22 cellular contexts compared by ENCODE assay signal in the genomic region with DNA sequence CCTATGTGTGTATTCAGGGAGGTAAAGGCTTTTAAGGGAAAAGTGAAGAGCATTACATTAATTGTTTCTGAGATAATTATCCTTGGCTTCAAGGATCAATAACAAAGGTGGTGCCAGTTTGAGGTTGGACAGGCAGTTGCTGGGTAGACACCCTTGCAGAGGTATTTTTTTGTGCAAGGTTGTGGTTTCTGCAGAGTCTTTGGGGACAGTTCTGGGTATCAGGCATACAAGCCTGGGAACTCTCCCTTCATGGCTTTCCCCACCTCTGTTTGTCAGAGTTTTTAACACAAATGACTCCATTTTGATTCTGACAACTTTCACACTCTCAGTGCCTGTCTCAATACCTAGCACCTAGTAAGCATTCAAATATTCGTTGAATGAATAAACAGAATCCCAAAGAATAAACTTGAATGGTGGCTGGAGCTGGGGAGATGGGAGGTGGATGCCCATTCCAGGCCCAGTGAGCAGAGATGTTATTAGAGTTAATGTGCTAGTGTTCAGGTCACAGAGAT. TPM values are rescaled to one million over a fixed set of nuclear protein-coding genes. Genes with fewer than 3 reads are reported as not detected.
DNase-seq lines count a peak whose midpoint lies in the region; ATAC-seq, FAIRE-seq and TF ChIP-seq lines count a peak whose summit lies in the region.
"Had no signal": no experiment of that assay in that cellular context is flagged by ENCODE, and none has a peak within 500 bp of the region (broad histone marks: within the 10 kb centered on the region; RNA-seq: fewer than 3 reads in every experiment).

No MANE protein-coding gene starts in this region.

- no peak for TF ChIP-seq RAD21 in GM12878 (IDR thresholded peaks at IDR 0.05; ENCODE audit: insufficient read depth, low read depth, low read length)

- POLR2A ChIA-PET in GM12878 (lab: Charles Lee): no interaction called here

- no TSS peak for BruUV-seq in GM12878 (replicated peaks; lab: Mats Ljungman, UMichigan)

- peak; percentile 26 for DNase-seq in NCI-H748 (lab: John Stamatoyannopoulos, UW; ENCODE audit: unreplicated experiment)
- no peak for DNase-seq in NCI-H748 treated with DMSO at 0.1 percent for 48 hours (lab: John Stamatoyannopoulos, UW)
- DNase-seq in DND-41: peak; percentile 29
- no peak for DNase-seq in GM12878 (ENCODE audit: low read depth, low spot score)
- DNase-seq in activated CD4-positive, alpha-beta T cell treated with anti-CD3 and anti-CD28 coated beads, Interleukin-2, amount 50 U/mL, for 48 hours: no peak
- DNase-seq: BE2C; C1 segment of cervical spinal cord; CD4-positive, alpha-beta memory T cell; CD8-positive, alpha-beta memory T cell; COR-L47; DMS 273 treated with DMSO at 0.1 percent for 48 hours; DMS153; DMS53; DMS79; GF-D8 had no signal

- SMC1A ChIA-PET in GM12878 (lab: Charles Lee; ENCODE audit: uncharacterized antibody, unreplicated experiment): interaction anchor here (1.0 to 1.6 kb wide), 2 partner anchors 167 to 175 kb away, joined by 3 to 4 read pairs; no protein-coding TSS in a partner anchor

- no peak for TF ChIP-seq POLR2A in GM12878 (IDR thresholded peaks at IDR 0.05; ENCODE audit: low read depth, low read length)

- 86% methylated on average over 1 of the region's 1 CpG for WGBS in GM12878 (ENCODE audit: insufficient coverage, insufficient replicate concordance, low lambda C conversion rate, missing lambda C conversion rate)

- CTCF ChIA-PET in GM12878 (lab: Yijun Ruan, JAX): interaction anchor here (9.8 kb wide), 1 partner anchor 105 kb away, joined by 112 read pairs; no protein-coding TSS in a partner anchor

- no peak overlapping the region for H3K4me3 ChIP-seq in DND-41 (ENCODE audit: low read depth in 1 of 2, low read length in 2 of 2)
- H3K4me3 ChIP-seq in GM12878: no peak overlapping the region
- H3K4me3 ChIP-seq: A549, BLaER1 had no signal

- no peaks in the 10 kb centered on the region for H3K9me3 ChIP-seq in DND-41 (ENCODE audit: insufficient read depth, low read length, severe bottlenecking)
- no peaks in the 10 kb centered on the region for H3K9me3 ChIP-seq in GM12878 (replicated peaks; ENCODE audit: control insufficient read depth, insufficient read depth, low read length)
- H3K9me3 ChIP-seq: A549, BE2C had no signal

- intact Hi-C loops in GM12878 (cut with micrococcal nuclease; ENCODE audit: unreplicated experiment): no loop called here

- H3K27ac ChIP-seq in DND-41 (ENCODE audit: low read length) (no peak overlapping the region), GM12878 (ENCODE audit: control insufficient read depth, insufficient read depth) (no peak overlapping the region)
- H3K27ac ChIP-seq: 22Rv1, A549, BLaER1 had no signal

- no peaks in the 10 kb centered on the region for H3K36me3 ChIP-seq in DND-41 (ENCODE audit: insufficient read depth, low read length)
- H3K36me3 ChIP-seq in GM12878 (ENCODE audit: control insufficient read depth in 2 of 2, insufficient read depth in 2 of 2, low read length in 1 of 2): no peaks in the 10 kb centered on the region
- H3K36me3 ChIP-seq: BE2C, BLaER1 had no signal

- H3K9ac ChIP-seq in DND-41 (ENCODE audit: low read depth, low read length): no peak overlapping the region
- H3K9ac ChIP-seq in GM12878 (ENCODE audit: control insufficient read depth, insufficient read depth, low read length): no peak overlapping the region
- H3K9ac ChIP-seq: BLaER1 had no signal

- no peak for FAIRE-seq in GM12878 (lab: Jason Lieb, UNC)
- FAIRE-seq: A549, G401.6, GM12892, GM18507, GM19239 had no signal

- H3K4me1 ChIP-seq in DND-41 (ENCODE audit: insufficient read depth, low read length): peaks cover 5% of the 10 kb centered on the region
- no peaks in the 10 kb centered on the region; the same call in 1 of the 2 replicates for H3K4me1 ChIP-seq in GM12878 (ENCODE audit: control insufficient read depth, insufficient read depth, low read length)
- H3K4me1 ChIP-seq: A549, BE2C had no signal

- in situ Hi-C loops in GM12878 (cut with MboI): loop anchor here (5.0 kb wide), 1 partner anchor 75 kb away; no protein-coding TSS in a partner anchor

- H3K27me3 ChIP-seq in DND-41 (ENCODE audit: insufficient read depth, low read length, poor library complexity): peaks cover 4% of the 10 kb centered on the region
- H3K27me3 ChIP-seq in GM12878 (replicated peaks in 1 of 2; ENCODE audit: control insufficient read depth in 2 of 2, insufficient read depth in 2 of 2, low read length in 1 of 2): no peaks in the 10 kb centered on the region
- H3K27me3 ChIP-seq: BE2C, BLaER1 had no signal

- TF ChIP-seq CTCF in DND-41 (IDR thresholded peaks at IDR 0.05; ENCODE audit: borderline replicate concordance, extremely low read depth, low read length, poor library complexity, severe bottlenecking) (no peak), GM12878 (IDR thresholded peaks at IDR 0.05 in 2 of 3, conservative IDR thresholded peaks at IDR 0.05 in 1 of 3; ENCODE audit: control insufficient read depth in 2 of 3, extremely low read depth in 1 of 3, insufficient read depth in 1 of 3, low read depth in 3 of 3, low read length in 3 of 3) (no peak)

- H2AFZ ChIP-seq in DND-41 (ENCODE audit: low read depth, low read length): no peak overlapping the region
- no peak overlapping the region for H2AFZ ChIP-seq in GM12878 (ENCODE audit: control insufficient read depth, low read depth, low read length)

- TF ChIP-seq EP300 in GM12878 (IDR thresholded peaks at IDR 0.05; ENCODE audit: borderline replicate concordance in 1 of 2, control insufficient read depth in 1 of 2, low read depth in 2 of 2, low read length in 2 of 2): no peak

- RAD21 ChIA-PET in GM12878 (lab: Charles Lee; ENCODE audit: unreplicated experiment): no interaction called here

- H4K20me1 ChIP-seq in DND-41 (ENCODE audit: insufficient read depth, low read length) (no peaks in the 10 kb centered on the region), GM12878 (ENCODE audit: control insufficient read depth, insufficient read depth) (no peaks in the 10 kb centered on the region)
- H4K20me1 ChIP-seq: BLaER1 had no signal

- peak; percentile 75 for ATAC-seq in DND-41 (ENCODE audit: insufficient read depth, low read depth)
- ATAC-seq in GM12878: peak; percentile 68
- ATAC-seq: A549 had no signal

- H3K79me2 ChIP-seq in DND-41 (ENCODE audit: insufficient read depth, low read length) (no peaks in the 10 kb centered on the region), GM12878 (ENCODE audit: control insufficient read depth, insufficient read depth, low read length) (no peaks in the 10 kb centered on the region)

- no peak overlapping the region for H3K4me2 ChIP-seq in DND-41 (ENCODE audit: insufficient read depth, low read length)
- no peak overlapping the region for H3K4me2 ChIP-seq in GM12878 (ENCODE audit: control insufficient read depth, insufficient read depth)
- H3K4me2 ChIP-seq: A549, BLaER1 had no signal

TF ChIP-seq in GM12878, 131 proteins besides CTCF, POLR2A, EP300 and RAD21 (continues in another document):
- TF ChIP-seq TBL1XR1 (IDR thresholded peaks at IDR 0.05; ENCODE audit: low read depth, low read length) (no peak), ZNF592 (IDR thresholded peaks at IDR 0.05) (peak; percentile 93)

RNA-seq across cellular contexts. Expression of gene OSBPL3, which starts 7.4 kb away (rescaled TPM):
- 60.2 and 64.2 TPM in 2 replicates for total RNA-seq in GM12878 (2013; cell fraction: nucleolus; rRNA removed)
- 26.3 and 29.3 TPM in 2 replicates for total RNA-seq in GM12878 (2014; rRNA removed)
- 27.8 and 28.2 TPM in 2 replicates for total RNA-seq in GM12878 (2014; rRNA removed; fragmentation: Illumina TruSeq; extraction: Trizol)
- total RNA-seq in GM12878 (2021): 34.0 and 46.6 TPM in 2 replicates
- 8.9 TPM for polyA plus RNA-seq in GM12878 (2011; ENCODE audit: low read depth)
- polyA plus RNA-seq in GM12878 (2011; rRNA removed): 26.1 and 28.0 TPM in 2 replicates
- 14.5 and 15.8 TPM in 2 replicates for polyA plus RNA-seq in GM12878 (2011; cell fraction: cytosol; rRNA removed)
- polyA plus RNA-seq in GM12878 (2011; cell fraction: nucleus; rRNA removed): 77.3 and 96.7 TPM in 2 replicates
- 11.0 and 12.1 TPM in 2 replicates for polyA plus RNA-seq in GM12878 (2012)
- 23.3 and 26.6 TPM in 2 replicates for polyA plus RNA-seq in GM12878 (2014; fragmentation: Illumina TruSeq; extraction: Trizol)
- polyA plus RNA-seq in GM12878 (2014; fragmentation: Nextera tagmentation; extraction: Ambion mirVana): 10 to 100 TPM in 1 of 2 experiments, 1 to 10 TPM in 1; 6.1 to 15.2 TPM
- 24.2 and 28.1 TPM in 2 replicates for polyA plus RNA-seq in GM12878 (2014; rRNA removed)
- 10 to 100 TPM; 33.3 to 38.1 TPM for polyA plus RNA-seq in GM12878 (2016; fragmentation: Nextera tagmentation; extraction: Ambion mirVana)
- 39.3 and 41.8 TPM in 2 replicates for polyA minus RNA-seq in GM12878 (2011; rRNA and poly(A)+ RNA removed)
- polyA minus RNA-seq in GM12878 (2011; cell fraction: cytosol; rRNA and poly(A)+ RNA removed): 7.9 and 12.3 TPM in 2 replicates
- 34.5 and 77.9 TPM in 2 replicates for polyA minus RNA-seq in GM12878 (2011; cell fraction: nucleus; rRNA and poly(A)+ RNA removed)

Comparison
In these comparisons a context has a peak if more than half of its experiments do, and no peak if none do; other contexts are left out.
1. DNase-seq: peak in NCI-H748 (single experiment) and DND-41 (single experiment); none in NCI-H748 treated with DMSO at 0.1 percent for 48 hours (single experiment), GM12878 (single experiment) and activated CD4-positive, alpha-beta T cell treated with anti-CD3 and anti-CD28 coated beads, Interleukin-2, amount 50 U/mL, for 48 hours (0 of 2).